ENCODE assay signal across 8 cellular contexts in genomic region chr12:66129934-66130266, GRCh38. TPM values are rescaled to one million over a fixed set of nuclear protein-coding genes. Genes with fewer than 3 reads are reported as not detected.
DNase-seq lines count a peak whose midpoint lies in the region; ATAC-seq and TF ChIP-seq lines count a peak whose summit lies in the region.

No MANE protein-coding gene starts in this region.

- H3K4me3 ChIP-seq in OCI-LY1 (ENCODE audit: low read depth, low read length, poor library complexity, severe bottlenecking) (peak overlapping the region; percentile 83), endodermal cell (ENCODE audit: low read length) (peak overlapping the region; percentile 87), neural cell (ENCODE audit: low read length) (peak overlapping the region; percentile 76)

- TF ChIP-seq RAD21 in neural cell (conservative IDR thresholded peaks at IDR 0.05) = no peak

- no peaks in the 10 kb centered on the region for H3K27me3 ChIP-seq in OCI-LY1 (ENCODE audit: insufficient read depth, low read length)
- no peaks in the 10 kb centered on the region for H3K27me3 ChIP-seq in endodermal cell (ENCODE audit: control insufficient read depth, insufficient read depth, low read length, poor library complexity, severe bottlenecking)
- H3K27me3 ChIP-seq in neural cell (ENCODE audit: insufficient read depth, low read depth, low read length) = no peaks in the 10 kb centered on the region

- H4K20me1 ChIP-seq in OCI-LY1 (ENCODE audit: insufficient read depth, low read length) (no peaks in the 10 kb centered on the region), neural cell (ENCODE audit: insufficient read depth) (no peaks in the 10 kb centered on the region)

- no peaks in the 10 kb centered on the region for H3K4me1 Mint-ChIP-seq in endodermal cell

- peak overlapping the region; percentile 87 for H3K9ac ChIP-seq in OCI-LY1 (ENCODE audit: low read length)
- H3K9ac ChIP-seq in endodermal cell (ENCODE audit: extremely low read depth, low read length, poor library complexity, severe bottlenecking) = peak overlapping the region; percentile 71
- H3K9ac ChIP-seq in neural cell (ENCODE audit: low read length) = peak overlapping the region; percentile 56

- H3K9me3 ChIP-seq in OCI-LY1 (ENCODE audit: low read length) (no peaks in the 10 kb centered on the region), endodermal cell (ENCODE audit: control insufficient read depth, low read length) (no peaks in the 10 kb centered on the region), neural cell (ENCODE audit: low read length) (no peaks in the 10 kb centered on the region)

- H3K9me3 Mint-ChIP-seq in endodermal cell = peaks cover 12% of the 10 kb centered on the region

- peaks cover 36% of the 10 kb centered on the region for H3K36me3 Mint-ChIP-seq in endodermal cell (ENCODE audit: low read depth)

- H3K27ac Mint-ChIP-seq in endodermal cell = peak overlapping the region; percentile 98

- no peaks in the 10 kb centered on the region for H3K27me3 Mint-ChIP-seq in endodermal cell (ENCODE audit: insufficient read depth)

- no peak overlapping the region for H2AFZ ChIP-seq in OCI-LY1 (ENCODE audit: low read length)
- H2AFZ ChIP-seq in neural cell (ENCODE audit: low read depth, low read length) = peak overlapping the region; percentile 30

- H3K9me2 ChIP-seq in OCI-LY1 (ENCODE audit: low read depth, low read length) (no peaks in the 10 kb centered on the region), neural cell (ENCODE audit: insufficient read depth, low read length) (no peaks in the 10 kb centered on the region)

- peaks cover 26% of the 10 kb centered on the region for H3K4me1 ChIP-seq in OCI-LY1 (ENCODE audit: insufficient read depth, low read length, severe bottlenecking)
- H3K4me1 ChIP-seq in endodermal cell (ENCODE audit: control insufficient read depth, insufficient read depth, low read length) = peaks cover 4% of the 10 kb centered on the region

- peak overlapping the region; percentile 87 for H3K4me2 ChIP-seq in OCI-LY1 (ENCODE audit: low read length)
- peak overlapping the region; percentile 57 for H3K4me2 ChIP-seq in neural cell (ENCODE audit: low read length)

- peak overlapping the region; percentile 86 for H3K4me3 Mint-ChIP-seq in endodermal cell

- ATAC-seq in GM18498 (IDR thresholded peaks at IDR 0.05; ENCODE audit: unreplicated experiment) = peak; percentile 1
- ATAC-seq in GM19467 (IDR thresholded peaks at IDR 0.05; ENCODE audit: unreplicated experiment) = no peak
- ATAC-seq in GM18861 (IDR thresholded peaks at IDR 0.05; ENCODE audit: unreplicated experiment) = no peak

- peaks cover 24% of the 10 kb centered on the region for H3K79me2 ChIP-seq in OCI-LY1 (ENCODE audit: insufficient read depth, low read length)
- peaks cover 10% of the 10 kb centered on the region for H3K79me2 ChIP-seq in neural cell (replicated peaks; ENCODE audit: insufficient read depth, low read length)

- TF ChIP-seq CTCF in OCI-LY1 (IDR thresholded peaks at IDR 0.05; ENCODE audit: low read length) (no peak), endodermal cell (conservative IDR thresholded peaks at IDR 0.05) (no peak), neural cell (IDR thresholded peaks at IDR 0.05; ENCODE audit: poor library complexity, severe bottlenecking) (no peak)

- WGBS in endodermal cell (ENCODE audit: insufficient coverage in 1 of 2, insufficient read length in 1 of 2), 2 experiments = 7 to 18% methylated on average over 7 to 8 of the region's 8 CpGs

- no peaks in the 10 kb centered on the region for H3F3A ChIP-seq in OCI-LY1 (ENCODE audit: insufficient read depth, low read length)
- no peaks in the 10 kb centered on the region for H3F3A ChIP-seq in neural cell (ENCODE audit: insufficient read depth, low read length, poor library complexity, severe bottlenecking)

- H3K27ac ChIP-seq in OCI-LY1 (ENCODE audit: low read depth, low read length, poor library complexity, severe bottlenecking) (no peak overlapping the region), endodermal cell (ENCODE audit: low read depth, low read length) (no peak overlapping the region), neural cell (ENCODE audit: low read length) (no peak overlapping the region)

- TF ChIP-seq EP300 in neural cell (conservative IDR thresholded peaks at IDR 0.05; ENCODE audit: poor library complexity, severe bottlenecking) = no peak

- DNase-seq in endodermal cell = peak; percentile 67
- DNase-seq in SIG-M5 (lab: John Stamatoyannopoulos, UW) = no peak
- DNase-seq in activated CD4-positive, alpha-beta T cell treated with anti-CD3 and anti-CD28 coated beads, Interleukin-2, amount 50 U/mL, for 48 hours = no peak

- peaks cover 36% of the 10 kb centered on the region for H3K36me3 ChIP-seq in OCI-LY1 (ENCODE audit: insufficient read depth, low read length)
- H3K36me3 ChIP-seq in endodermal cell (ENCODE audit: control insufficient read depth, insufficient read depth, low read length) = peaks cover 36% of the 10 kb centered on the region
- no peaks in the 10 kb centered on the region for H3K36me3 ChIP-seq in neural cell (ENCODE audit: insufficient read depth, low read length)

TF ChIP-seq in neural cell, 6 proteins besides CTCF, POLR2A, EP300 and RAD21:
- no peak for TF ChIP-seq POLR2AphosphoS5 (IDR thresholded peaks at IDR 0.05)
- no peak for TF ChIP-seq SMC3 (conservative IDR thresholded peaks at IDR 0.05; ENCODE audit: poor library complexity)
- TF ChIP-seq TAF1 (IDR thresholded peaks at IDR 0.05; ENCODE audit: low read depth) = no peak
- no peak for TF ChIP-seq EZH2 (IDR thresholded peaks at IDR 0.05; ENCODE audit: borderline replicate concordance, insufficient read depth, low read length, poor library complexity, severe bottlenecking)
- TF ChIP-seq MXI1 (conservative IDR thresholded peaks at IDR 0.05; ENCODE audit: poor library complexity, severe bottlenecking) = no peak
- TF ChIP-seq REST (IDR thresholded peaks at IDR 0.05; ENCODE audit: borderline replicate concordance) = no peak

RNA-seq across cellular contexts. Expression of gene LLPH, which starts 0.7 kb away (rescaled TPM):
- total RNA-seq in endodermal cell = 10 to 100 TPM; 16.5 to 25.7 TPM
- polyA plus RNA-seq in endodermal cell (2013, experiment 1 of 2) = 18.4 TPM
- polyA plus RNA-seq in endodermal cell (2013, experiment 2 of 2) = 20.4 TPM
- 4.6 and 6.9 TPM in 2 replicates for polyA plus RNA-seq in neural cell
- 6.0 and 6.6 TPM in 2 replicates for polyA minus RNA-seq in neural cell

RNA-seq across cellular contexts. Expression of gene TMBIM4, which starts 39.9 kb away (rescaled TPM):
- total RNA-seq in endodermal cell = 10 to 100 TPM; 18.7 to 21.9 TPM
- 65.3 TPM for polyA plus RNA-seq in endodermal cell (2013, experiment 1 of 2)
- polyA plus RNA-seq in endodermal cell (2013, experiment 2 of 2) = 46.0 TPM
- polyA plus RNA-seq in neural cell = 24.5 and 45.7 TPM in 2 replicates
- polyA minus RNA-seq in neural cell = 4.9 and 9.6 TPM in 2 replicates

RNA-seq across cellular contexts. Expression of gene IRAK3, which starts 59.1 kb away (rescaled TPM):
- under 1 TPM; 0.27 to 0.59 TPM for total RNA-seq in endodermal cell
- polyA plus RNA-seq in endodermal cell (2013, experiment 1 of 2) = 0.36 TPM
- polyA plus RNA-seq in endodermal cell (2013, experiment 2 of 2) = 0.37 TPM
- 0.31 and 0.70 TPM in 2 replicates for polyA plus RNA-seq in neural cell
- 0.49 and 1.0 TPM in 2 replicates for polyA minus RNA-seq in neural cell
